ENCODE assay signal across 22 cellular contexts in genomic region chr6:21198032-21198640, GRCh38.
DNase-seq lines count a peak whose midpoint lies in the region; ATAC-seq, FAIRE-seq and TF ChIP-seq lines count a peak whose summit lies in the region.
"Had no signal": no experiment of that assay in that cellular context is flagged by ENCODE, and none has a peak within 500 bp of the region (broad histone marks: within the 10 kb centered on the region; RNA-seq: fewer than 3 reads in every experiment).

No MANE protein-coding gene starts in this region.

- intact Hi-C loops in posterior cingulate gyrus (cut with DNase I): no loop called here

- peaks cover 7% of the 10 kb centered on the region for H3K36me3 Mint-ChIP-seq in progenitor cell of endocrine pancreas (ENCODE audit: insufficient read depth)
- peaks cover 9% of the 10 kb centered on the region for H3K36me3 Mint-ChIP-seq in activated CD4-positive, alpha-beta T cell treated with anti-CD3 and anti-CD28 coated beads, Interleukin-2, amount 10 ng/mL, durations not matched to agents 7 days and 5 days (ENCODE audit: low read depth)

- no peak overlapping the region for H3K27ac Mint-ChIP-seq in progenitor cell of endocrine pancreas
- no peak overlapping the region for H3K27ac Mint-ChIP-seq in activated CD4-positive, alpha-beta T cell treated with anti-CD3 and anti-CD28 coated beads, Interleukin-2, amount 10 ng/mL, durations not matched to agents 7 days and 5 days
- H3K27ac Mint-ChIP-seq: activated CD4-positive, alpha-beta T cell treated with anti-CD3 and anti-CD28 coated beads for 36 hours; activated naive CD4-positive, alpha-beta T cell treated with anti-CD3 and anti-CD28 coated beads for 36 hours had no signal

- no peak for TF ChIP-seq POLR2A in GM12892 (IDR thresholded peaks at IDR 0.05; ENCODE audit: low read depth, low read length)

- CTCF ChIA-PET in activated CD4-positive, alpha-beta T cell treated with anti-CD3 and anti-CD28 coated beads, Interleukin-2, amount 10 ng/mL, durations not matched to agents 7 days and 5 days (lab: Charles Lee): interaction anchor here (0.5 kb wide), 1 partner anchor 154 kb away, joined by 3 read pairs; no protein-coding TSS in a partner anchor

- TF ChIP-seq CTCF in progenitor cell of endocrine pancreas (IDR thresholded peaks at IDR 0.05; ENCODE audit: unreplicated experiment): no peak

- peaks cover 9% of the 10 kb centered on the region for H3K9me3 Mint-ChIP-seq in progenitor cell of endocrine pancreas (ENCODE audit: low read depth)
- peaks cover 9% of the 10 kb centered on the region for H3K9me3 Mint-ChIP-seq in activated CD4-positive, alpha-beta T cell treated with anti-CD3 and anti-CD28 coated beads, Interleukin-2, amount 10 ng/mL, durations not matched to agents 7 days and 5 days
- H3K9me3 Mint-ChIP-seq: activated naive CD4-positive, alpha-beta T cell treated with anti-CD3 and anti-CD28 coated beads for 36 hours had no signal

- peak; percentile 40 for ATAC-seq in HG03108 (IDR thresholded peaks at IDR 0.05; ENCODE audit: unreplicated experiment)
- ATAC-seq: activated CD4-positive, alpha-beta T cell treated with anti-CD3 and anti-CD28 coated beads for 36 hours; heart left ventricle had no signal

- no peaks in the 10 kb centered on the region for H3K27me3 Mint-ChIP-seq in progenitor cell of endocrine pancreas
- H3K27me3 Mint-ChIP-seq in activated CD4-positive, alpha-beta T cell treated with anti-CD3 and anti-CD28 coated beads, Interleukin-2, amount 10 ng/mL, durations not matched to agents 7 days and 5 days: no peaks in the 10 kb centered on the region
- H3K27me3 Mint-ChIP-seq: activated CD4-positive, alpha-beta T cell treated with anti-CD3 and anti-CD28 coated beads for 36 hours; CD4-positive, alpha-beta memory T cell had no signal

- DNase-seq in GM12892 (ENCODE audit: insufficient read length): no peak
- DNase-seq in dermis blood vessel endothelial cell: peak; percentile 24
- no peak for DNase-seq in progenitor cell of endocrine pancreas (ENCODE audit: low spot score, unreplicated experiment)
- DNase-seq in activated CD4-positive, alpha-beta T cell treated with anti-CD3 and anti-CD28 coated beads, Interleukin-2, amount 10 ng/mL, durations not matched to agents 7 days and 5 days: no peak
- DNase-seq in MV-4-11 (lab: John Stamatoyannopoulos, UW): no peak
- no peak for DNase-seq in DMS79 treated with DMSO at 0.1 percent for 48 hours (lab: John Stamatoyannopoulos, UW)
- DNase-seq in posterior cingulate gyrus: no peak
- DNase-seq: activated CD4-positive, alpha-beta T cell treated with anti-CD3 and anti-CD28 coated beads for 36 hours; activated naive CD4-positive, alpha-beta T cell treated with anti-CD3 and anti-CD28 coated beads for 36 hours; activated T-cell treated with anti-CD3 and anti-CD28 coated beads, Interleukin-2, amount 50 U/mL, for 48 hours; amniotic stem cell; CD4-positive, alpha-beta memory T cell; DMS153; GDM1; GM23248; heart left ventricle; midbrain; NCI-H1417 treated with DMSO at 0.1 percent for 48 hours; NCI-H526; stimulated activated CD8-positive, alpha-beta memory T cell treated with anti-CD3 and anti-CD28 coated beads, Interleukin-4, amount 100 ng/mL, for 48 hours had no signal

- POLR2A ChIA-PET in activated CD4-positive, alpha-beta T cell treated with anti-CD3 and anti-CD28 coated beads, Interleukin-2, amount 10 ng/mL, durations not matched to agents 7 days and 5 days (lab: Charles Lee): no interaction called here

- FAIRE-seq in GM12892 (lab: Jason Lieb, UNC): peak; percentile 82
- FAIRE-seq: urothelium cell line had no signal

- H3K4me1 Mint-ChIP-seq in progenitor cell of endocrine pancreas (ENCODE audit: low read depth): peaks cover 42% of the 10 kb centered on the region
- H3K4me1 Mint-ChIP-seq in activated CD4-positive, alpha-beta T cell treated with anti-CD3 and anti-CD28 coated beads, Interleukin-2, amount 10 ng/mL, durations not matched to agents 7 days and 5 days: peaks cover 4% of the 10 kb centered on the region
- H3K4me1 Mint-ChIP-seq: activated CD4-positive, alpha-beta T cell treated with anti-CD3 and anti-CD28 coated beads for 36 hours had no signal

- H3K4me3 Mint-ChIP-seq in progenitor cell of endocrine pancreas (ENCODE audit: low read depth): peak overlapping the region; percentile 20
- no peak overlapping the region for H3K4me3 Mint-ChIP-seq in activated CD4-positive, alpha-beta T cell treated with anti-CD3 and anti-CD28 coated beads, Interleukin-2, amount 10 ng/mL, durations not matched to agents 7 days and 5 days
- H3K4me3 Mint-ChIP-seq: activated CD4-positive, alpha-beta T cell treated with anti-CD3 and anti-CD28 coated beads for 36 hours; activated naive CD4-positive, alpha-beta T cell treated with anti-CD3 and anti-CD28 coated beads for 36 hours; CD4-positive, alpha-beta memory T cell had no signal
